20 cellular contexts compared by ENCODE assay signal in the genomic region with DNA sequence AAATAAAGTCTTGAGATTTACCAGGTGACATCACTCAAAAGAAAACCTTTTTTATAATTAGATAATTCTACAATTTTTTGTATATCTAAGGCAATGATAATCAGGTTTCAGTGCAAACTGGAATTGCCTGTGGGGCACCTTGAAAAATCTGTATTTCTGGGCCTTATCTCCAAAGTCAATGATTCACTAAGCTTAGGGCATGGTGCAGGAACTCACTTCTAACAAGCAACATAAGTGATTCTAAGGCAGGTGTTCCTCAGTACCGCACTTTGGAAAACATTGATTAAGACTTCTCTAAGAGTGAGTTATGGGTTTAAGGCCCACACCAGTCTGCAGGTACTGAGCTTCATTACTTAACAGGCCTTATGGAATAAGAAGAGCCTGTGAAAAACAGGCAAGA.
A peak's percentile ranks its signal among the peaks of the same experiment; 100 is the strongest.
DNase-seq lines count a peak whose midpoint lies in the region; ATAC-seq and TF ChIP-seq lines count a peak whose summit lies in the region.
"Had no signal": no experiment of that assay in that cellular context is flagged by ENCODE, and none has a peak within 500 bp of the region (broad histone marks: within the 10 kb centered on the region; RNA-seq: fewer than 3 reads in every experiment).

No MANE protein-coding gene starts in this region.

- peak in 3 of 4 donors; percentile 32 to 79 (median 64) for ATAC-seq in right lobe of liver
- ATAC-seq: CD8-positive, alpha-beta T cell; GM12878; HCT116 had no signal

- DNase-seq in HuH-7.5 (ENCODE audit: low spot score), result peak; percentile 67
- no peak for DNase-seq in esophagus muscularis mucosa (ENCODE audit: extremely low spot score)
- DNase-seq in right lobe of liver, result no peak
- peak; percentile 30 for DNase-seq in renal cortical epithelial cell (ENCODE audit: low read depth)
- DNase-seq in RKO (ENCODE audit: low spot score), result no peak
- DNase-seq in lower leg skin (ENCODE audit: low spot score in 2 of 2), result no peak
- DNase-seq in activated CD4-positive, alpha-beta T cell treated with anti-CD3 and anti-CD28 coated beads for 4 hours, result no peak
- no peak for DNase-seq in stimulated activated naive CD4-positive, alpha-beta T cell treated with Interleukin-2 at 50 U/mL for 16 hours (lab: John Stamatoyannopoulos, UW)
- DNase-seq: 8988T; Calu3; CD8-positive, alpha-beta T cell; DMS53; DND-41; EL; GOT3; HFFc6 had no signal

- no peaks in the 10 kb centered on the region for H3K27me3 ChIP-seq in esophagus muscularis mucosa
- H3K27me3 ChIP-seq in right lobe of liver, result no peaks in the 10 kb centered on the region
- H3K27me3 ChIP-seq: BLaER1 treated with 17β-estradiol and CSF1 and Interleukin-3, amounts not matched to agents 10 nM and 100 nM had no signal

- no peak for TF ChIP-seq POLR2A in esophagus muscularis mucosa (IDR thresholded peaks at IDR 0.05; ENCODE audit: low read depth)
- no peak for TF ChIP-seq POLR2A in right lobe of liver (IDR thresholded peaks at IDR 0.05)
- TF ChIP-seq POLR2A in lower leg skin (IDR thresholded peaks at IDR 0.05), result no peak

- H3K27ac ChIP-seq in esophagus muscularis mucosa (replicated peaks in 1 of 4), result peak overlapping the region; percentile 0 to 32 (median 18)
- H3K27ac ChIP-seq in right lobe of liver, result no peak overlapping the region
- H3K27ac ChIP-seq: BLaER1 treated with 17β-estradiol and CSF1 and Interleukin-3, amounts not matched to agents 10 nM and 100 nM; HL-60 had no signal

- H3K36me3 ChIP-seq in esophagus muscularis mucosa (peaks cover 0 to 41% (median 18%) of the 10 kb centered on the region in 4 donors), right lobe of liver (no peaks in the 10 kb centered on the region)
- H3K36me3 ChIP-seq: BLaER1 treated with 17β-estradiol and CSF1 and Interleukin-3, amounts not matched to agents 10 nM and 100 nM had no signal

- intact Hi-C loops in esophagus muscularis mucosa (cut with DNase I) (no loop called here), right lobe of liver (cut with DNase I) (no loop called here), lower leg skin (cut with DNase I; ENCODE audit: low total_unique reads) (no loop called here)

- H3K4me1 ChIP-seq in esophagus muscularis mucosa, result peaks cover 0 to 53% (median 45%) of the 10 kb centered on the region in 4 donors
- H3K4me1 ChIP-seq in right lobe of liver, result no peaks in the 10 kb centered on the region

- no peak for TF ChIP-seq EP300 in esophagus muscularis mucosa (IDR thresholded peaks at IDR 0.05)

- H3K9me3 ChIP-seq in esophagus muscularis mucosa (no peaks in the 10 kb centered on the region), right lobe of liver (no peaks in the 10 kb centered on the region)
- H3K9me3 ChIP-seq: BLaER1 treated with 17β-estradiol and CSF1 and Interleukin-3, amounts not matched to agents 10 nM and 100 nM had no signal

- TF ChIP-seq CTCF in esophagus muscularis mucosa (IDR thresholded peaks at IDR 0.05) (no peak), right lobe of liver (IDR thresholded peaks at IDR 0.05) (no peak), lower leg skin (IDR thresholded peaks at IDR 0.05) (no peak)

- WGBS in esophagus muscularis mucosa, result 86% methylated on average over 1 of the region's 1 CpG
- WGBS in right lobe of liver (ENCODE audit: insufficient coverage, low coverage, low lambda C conversion rate, missing lambda C conversion rate), result 23% methylated on average over 1 of the region's 1 CpG
- 89 to 92% methylated on average over 1 of the region's 1 CpG for WGBS in lower leg skin, 2 donors

- H3K4me3 ChIP-seq in esophagus muscularis mucosa (no peak overlapping the region), right lobe of liver (no peak overlapping the region), lower leg skin (ENCODE audit: low read depth, poor library complexity, severe bottlenecking) (no peak overlapping the region)
- H3K4me3 ChIP-seq: BLaER1 treated with 17β-estradiol and CSF1 and Interleukin-3, amounts not matched to agents 10 nM and 100 nM; GM12878 had no signal

Comparison
In these comparisons a context has a peak if more than half of its experiments do, and no peak if none do; other contexts are left out.
1. DNase-seq: peak in HuH-7.5 (single experiment) and renal cortical epithelial cell (single experiment); none in esophagus muscularis mucosa (single experiment), right lobe of liver (0 of 3), RKO (single experiment), lower leg skin (0 of 2), activated CD4-positive, alpha-beta T cell treated with anti-CD3 and anti-CD28 coated beads for 4 hours (0 of 2) and stimulated activated naive CD4-positive, alpha-beta T cell treated with Interleukin-2 at 50 U/mL for 16 hours (single experiment).
2. H3K27ac ChIP-seq: peak in esophagus muscularis mucosa (4 of 4); none in right lobe of liver (0 of 3).